Comparison of ENCODE assay signal across 10 cellular contexts in genomic region chr2:240819404-240820013, GRCh38. TPM values are rescaled to one million over a fixed set of nuclear protein-coding genes. Genes with fewer than 3 reads are reported as not detected.
DNase-seq lines count a peak whose midpoint lies in the region; ATAC-seq, FAIRE-seq and TF ChIP-seq lines count a peak whose summit lies in the region.
"Had no signal": no experiment of that assay in that cellular context is flagged by ENCODE, and none has a peak within 500 bp of the region (broad histone marks: within the 10 kb centered on the region; RNA-seq: fewer than 3 reads in every experiment).

No MANE protein-coding gene starts in this region.

- TF ChIP-seq POLR2A in A549 (IDR thresholded peaks at IDR 0.05; ENCODE audit: low read length): no peak

- H3K27me3 ChIP-seq in H7 (ENCODE audit: control insufficient read depth, insufficient read depth, low read length): peaks cover 36% of the 10 kb centered on the region

- ATAC-seq in A549 (peak; percentile 14 to 42; a peak in 4 of 6 replicates), HG03095 (IDR thresholded peaks at IDR 0.05; ENCODE audit: unreplicated experiment) (no peak), GM21786 (IDR thresholded peaks at IDR 0.05; ENCODE audit: unreplicated experiment) (no peak)

- H3K36me3 Mint-ChIP-seq in nephron (ENCODE audit: low read depth): peaks cover 4% of the 10 kb centered on the region

- peaks cover 12% of the 10 kb centered on the region for H3K4me1 Mint-ChIP-seq in nephron

- peaks cover 66% of the 10 kb centered on the region for H3K27me3 Mint-ChIP-seq in nephron (ENCODE audit: low read depth)

- CTCF ChIA-PET in A549 (lab: Yijun Ruan, JAX): interaction anchor here (1.1 kb wide), 1 partner anchor 9 kb away, joined by 4 read pairs; no protein-coding TSS in a partner anchor

- H3K9me3 ChIP-seq in A549: peaks cover 16% of the 10 kb centered on the region

- H3K27ac Mint-ChIP-seq in nephron: no peak overlapping the region
- H3K27ac Mint-ChIP-seq: stimulated activated naive CD8-positive, alpha-beta T cell treated with anti-CD3 and anti-CD28 coated beads, Interleukin-15, Interleukin-2, amounts not matched to agents 100 ng/mL and 50 ng/mL, for 24 hours had no signal

- H3K27ac ChIP-seq in A549: peak overlapping the region in 1 of 2 experiments; percentile 66; a peak in 2 of 6 replicates
- H3K27ac ChIP-seq: PC-9 had no signal

- DNase-seq in A549 (ENCODE audit: low read depth in 1 of 2, low spot score in 1 of 2) (no peak), H7 (peak; percentile 92), ecto neural progenitor cell (ENCODE audit: low spot score) (peak; percentile 67), HuH-7 (ENCODE audit: low spot score) (no peak)
- no peak for DNase-seq in activated naive CD4-positive, alpha-beta T cell treated with Interleukin-2 at 50 U/mL for 16 hours
- DNase-seq: PC-9 had no signal

- H3K4me1 ChIP-seq in A549: peaks cover 22% of the 10 kb centered on the region

- TF ChIP-seq RAD21 in A549 (conservative IDR thresholded peaks at IDR 0.05 in 1 of 2, IDR thresholded peaks at IDR 0.05 in 1 of 2): no peak

- H3K36me3 ChIP-seq in H7 (replicated peaks; ENCODE audit: control insufficient read depth, insufficient read depth, low read length): peaks cover 2% of the 10 kb centered on the region; the same call in 1 of the 2 replicates

- TF ChIP-seq EP300 in A549 (IDR thresholded peaks at IDR 0.05): no peak

- H3K4me2 ChIP-seq in A549: peak overlapping the region; percentile 100
- H3K4me2 ChIP-seq: PC-9 had no signal

- H3K4me3 ChIP-seq in A549 (peak overlapping the region; percentile 58), H7 (ENCODE audit: insufficient read depth, low read depth, low read length) (peak overlapping the region; percentile 82)
- H3K4me3 ChIP-seq: PC-9 had no signal

- WGBS in A549 (ENCODE audit: missing lambda C conversion rate): 0% methylated on average over 10 of the region's 61 CpGs

- H3K4me3 Mint-ChIP-seq in nephron: peak overlapping the region; percentile 67 to 75 (median 72)

- FAIRE-seq in A549 (lab: Jason Lieb, UNC): no peak

- peaks cover 13% of the 10 kb centered on the region for H3K9me3 Mint-ChIP-seq in nephron
- H3K9me3 Mint-ChIP-seq: stimulated activated naive CD8-positive, alpha-beta T cell treated with anti-CD3 and anti-CD28 coated beads, Interleukin-15, Interleukin-2, amounts not matched to agents 100 ng/mL and 50 ng/mL, for 24 hours had no signal

- TF ChIP-seq CTCF in A549 (IDR thresholded peaks at IDR 0.05) (no peak), nephron (IDR thresholded peaks at IDR 0.05; ENCODE audit: unreplicated experiment in 3 of 3) (no peak)

- POLR2A ChIA-PET in A549 (lab: Yijun Ruan, JAX): no interaction called here

TF ChIP-seq in A549, 52 proteins besides CTCF, POLR2A, EP300 and RAD21:
- no peak for TF ChIP-seq BHLHE40 (IDR thresholded peaks at IDR 0.05; ENCODE audit: low read depth, low read length)
- no peak for TF ChIP-seq TP53 (CRISPR knock-in tag; IDR thresholded peaks at IDR 0.05)
- no peak for TF ChIP-seq HOXA7 (CRISPR knock-in tag; IDR thresholded peaks at IDR 0.05)
- no peak for TF ChIP-seq HES2 (IDR thresholded peaks at IDR 0.05)
- no peak for TF ChIP-seq POLR2AphosphoS2 (conservative IDR thresholded peaks at IDR 0.05; ENCODE audit: low read length)
- TF ChIP-seq RNF2 (IDR thresholded peaks at IDR 0.05; ENCODE audit: borderline replicate concordance, low read depth): 0 out of 2 replicates have a peak, but pooled peaks have one; percentile 63

RNA-seq across cellular contexts. Expression of gene KIF1A, which starts 0.5 kb away (rescaled TPM):
- polyA plus RNA-seq in A549 (2011; rRNA removed) (0.28 and 0.50 TPM in 2 replicates), A549 (2017; fragmentation: RNase III; extraction: RNeasy Plus Mini Kit Qiagen cat#74134 plus additional on column Dnase treatment) (0.26 to 0.35 TPM (median 0.28 TPM) in 3 replicates)
- polyA plus RNA-seq in A549 (2012; cell fraction: cytosol; rRNA removed): 0.33 and 0.45 TPM in 2 replicates
- 1.4 and 1.5 TPM in 2 replicates for polyA plus RNA-seq in A549 (2012; cell fraction: nucleus; rRNA removed)
- 1.2 and 1.9 TPM in 2 replicates for polyA minus RNA-seq in A549 (2011; rRNA and poly(A)+ RNA removed)
- total RNA-seq in H7 (2014; rRNA removed; shearing (Covaris generic)): 46.8 and 51.6 TPM in 2 replicates
- total RNA-seq: PC-9 had no signal

RNA-seq across cellular contexts. Expression of gene AGXT, which starts 49.1 kb away (rescaled TPM):
- polyA plus RNA-seq in A549 (2011; rRNA removed) (not detected in 2 replicates), A549 (2017; fragmentation: RNase III; extraction: RNeasy Plus Mini Kit Qiagen cat#74134 plus additional on column Dnase treatment) (not detected in 3 replicates)
- polyA plus RNA-seq in A549 (2012; cell fraction: cytosol; rRNA removed): not detected in 2 replicates
- polyA plus RNA-seq in A549 (2012; cell fraction: nucleus; rRNA removed): not detected in 2 replicates
- polyA minus RNA-seq in A549 (2011; rRNA and poly(A)+ RNA removed): not detected in 2 replicates
- not detected in 2 replicates for total RNA-seq in H7 (2014; rRNA removed; shearing (Covaris generic))
- total RNA-seq: PC-9 had no signal

Comparison
In these comparisons a context has a peak if more than half of its experiments do, and no peak if none do; other contexts are left out.
1. ATAC-seq: peak in A549 (2 of 2); none in HG03095 (single experiment) and GM21786 (single experiment).
2. DNase-seq: peak in H7 (single experiment) and ecto neural progenitor cell (single experiment); none in A549 (0 of 2), HuH-7 (single experiment) and activated naive CD4-positive, alpha-beta T cell treated with Interleukin-2 at 50 U/mL for 16 hours (single experiment).